8 cellular contexts compared by ENCODE assay signal in genomic region chr20:50625986-50626677, GRCh38.
DNase-seq lines count a peak whose midpoint lies in the region; ATAC-seq, FAIRE-seq and TF ChIP-seq lines count a peak whose summit lies in the region.

No MANE protein-coding gene starts in this region.

- H3K4me1 ChIP-seq in HUES48 (ENCODE audit: control insufficient read depth, insufficient read depth, low read length) (peaks cover 6% of the 10 kb centered on the region; the same call in 1 of the 2 replicates), esophagus squamous epithelium (peaks cover 0 to 16% (median 9%) of the 10 kb centered on the region in 3 donors), prostate gland (replicated peaks) (no peaks in the 10 kb centered on the region)

- H3K4me3 ChIP-seq in HUES48 (ENCODE audit: low read depth, low read length) (no peak overlapping the region), esophagus squamous epithelium (no peak overlapping the region), prostate gland (no peak overlapping the region)

- TF ChIP-seq CTCF in CD14-positive monocyte (IDR thresholded peaks at IDR 0.05), result peak; percentile 35
- peak in 5 of 6 experiments; percentile 33 to 48 (median 35) for TF ChIP-seq CTCF in esophagus squamous epithelium (IDR thresholded peaks at IDR 0.05)
- peak in 3 of 4 experiments; percentile 24 to 54 (median 40) for TF ChIP-seq CTCF in prostate gland (IDR thresholded peaks at IDR 0.05)

- H3K9me3 ChIP-seq in HUES48 (ENCODE audit: control insufficient read depth, insufficient read depth, low read length) (0 out of 2 replicates have a peak, but pooled peaks cover 3% of the 10 kb centered on the region), esophagus squamous epithelium (peaks cover 0 to 4% (median 3%) of the 10 kb centered on the region in 3 donors), prostate gland (no peaks in the 10 kb centered on the region)

- intact Hi-C loops in CD14-positive monocyte (cut with micrococcal nuclease) (no loop called here), esophagus squamous epithelium (cut with DNase I) (no loop called here), prostate gland (cut with DNase I) (loop anchor here (5.0 kb wide), 1 partner anchor 86 kb away; no protein-coding TSS in a partner anchor)

- no peak for FAIRE-seq in H54 (lab: Jason Lieb, UNC)

- no peak overlapping the region for H3K27ac Mint-ChIP-seq in CD14-positive monocyte

- ATAC-seq in GM19035 (IDR thresholded peaks at IDR 0.05; ENCODE audit: unreplicated experiment), result no peak
- ATAC-seq in HG03354 (IDR thresholded peaks at IDR 0.05; ENCODE audit: poor library complexity, severe bottlenecking, unreplicated experiment), result no peak

- H3K27me3 Mint-ChIP-seq in CD14-positive monocyte (ENCODE audit: low read depth in 3 of 3), result peaks cover 0 to 8% (median 3%) of the 10 kb centered on the region in 3 donors

- no peak overlapping the region for H3K9ac ChIP-seq in HUES48 (ENCODE audit: low read depth, low read length)

- no peak overlapping the region for H3K4me3 Mint-ChIP-seq in CD14-positive monocyte

- H3K27ac ChIP-seq in HUES48 (ENCODE audit: low read depth, low read length), result peak overlapping the region; percentile 17
- peak overlapping the region in 2 of 4 donors; percentile 17 to 43 for H3K27ac ChIP-seq in esophagus squamous epithelium
- no peak overlapping the region for H3K27ac ChIP-seq in prostate gland

- no peak for DNase-seq in CD14-positive monocyte (ENCODE audit: low spot score)
- peak; percentile 75 for DNase-seq in SK-MEL-5 (ENCODE audit: low read depth, low spot score)
- DNase-seq in esophagus squamous epithelium (lab: John Stamatoyannopoulos, UW), result no peak
- no peak for DNase-seq in prostate gland (ENCODE audit: low spot score)
- no peak for DNase-seq in H54 (ENCODE audit: insufficient read length, low spot score)

- TF ChIP-seq POLR2A in esophagus squamous epithelium (IDR thresholded peaks at IDR 0.05) (no peak), prostate gland (IDR thresholded peaks at IDR 0.05) (no peak), H54 (IDR thresholded peaks at IDR 0.05; ENCODE audit: low read depth, low read length) (no peak)

- H3K27me3 ChIP-seq in HUES48 (ENCODE audit: control insufficient read depth, insufficient read depth, low read length) (no peaks in the 10 kb centered on the region), esophagus squamous epithelium (no peaks in the 10 kb centered on the region), prostate gland (replicated peaks; ENCODE audit: insufficient read depth) (no peaks in the 10 kb centered on the region)

- H3K4me1 Mint-ChIP-seq in CD14-positive monocyte, result no peaks in the 10 kb centered on the region

- in situ Hi-C loops in SK-MEL-5 (cut with HindIII; ENCODE audit: low pct_unique_long_range_greater_than_20kb, low sequenced_read_pairs), result no loop called here

- H3K36me3 Mint-ChIP-seq in CD14-positive monocyte, result no peaks in the 10 kb centered on the region

- no peaks in the 10 kb centered on the region for H3K36me3 ChIP-seq in HUES48 (ENCODE audit: control insufficient read depth, insufficient read depth, low read length)
- H3K36me3 ChIP-seq in esophagus squamous epithelium, result no peaks in the 10 kb centered on the region
- no peaks in the 10 kb centered on the region for H3K36me3 ChIP-seq in prostate gland

- 48 to 60% methylated on average over 4 of the region's 15 CpGs for WGBS in esophagus squamous epithelium, 2 donors
- 32% methylated on average over 15 of the region's 15 CpGs for WGBS in prostate gland

- peaks cover 2 to 7% (median 3%) of the 10 kb centered on the region in 7 donors for H3K9me3 Mint-ChIP-seq in CD14-positive monocyte
